ENCODE assay signal across 21 cellular contexts in genomic region chr15:72112111-72112510, GRCh38. TPM values are rescaled to one million over a fixed set of nuclear protein-coding genes. Genes with fewer than 3 reads are reported as not detected.
DNase-seq lines count a peak whose midpoint lies in the region; ATAC-seq and TF ChIP-seq lines count a peak whose summit lies in the region.
"Had no signal": no experiment of that assay in that cellular context is flagged by ENCODE, and none has a peak within 500 bp of the region (broad histone marks: within the 10 kb centered on the region; RNA-seq: fewer than 3 reads in every experiment).

No MANE protein-coding gene starts in this region.

- H3K4me3 Mint-ChIP-seq in mesothelial cell of epicardium = no peak overlapping the region
- H3K4me3 Mint-ChIP-seq: CD4-positive, alpha-beta memory T cell; HFFc6 had no signal

- TF ChIP-seq CTCF in cardiac fibroblast (IDR thresholded peaks at IDR 0.05; ENCODE audit: low read depth, low read length) (no peak), mesothelial cell of epicardium (IDR thresholded peaks at IDR 0.05; ENCODE audit: unreplicated experiment) (no peak)

- no peak overlapping the region for H3K4me3 ChIP-seq in cardiac fibroblast (replicated peaks in 1 of 2; ENCODE audit: low read depth in 2 of 2, low read length in 2 of 2)
- H3K4me3 ChIP-seq: GM12878 had no signal

- intact Hi-C loops in Right ventricle myocardium superior (cut with DNase I) = no loop called here
- intact Hi-C loops in cardiac septum (cut with DNase I) = no loop called here

- H3K27ac Mint-ChIP-seq in mesothelial cell of epicardium = peak overlapping the region; percentile 91
- H3K27ac Mint-ChIP-seq: CD4-positive, alpha-beta memory T cell; HFFc6 had no signal

- no peaks in the 10 kb centered on the region for H3K27me3 Mint-ChIP-seq in mesothelial cell of epicardium (ENCODE audit: low read depth)
- H3K27me3 Mint-ChIP-seq: CD4-positive, alpha-beta memory T cell had no signal

- H3K36me3 Mint-ChIP-seq in mesothelial cell of epicardium = peaks cover 1% of the 10 kb centered on the region

- DNase-seq in Right ventricle myocardium superior = no peak
- DNase-seq in cardiac septum (ENCODE audit: low spot score) = no peak
- peak; percentile 16 to 27 for DNase-seq in cardiac fibroblast (ENCODE audit: low read depth in 2 of 2)
- DNase-seq in mesothelial cell of epicardium (ENCODE audit: low spot score in 2 of 2, unreplicated experiment in 2 of 2) = no peak
- DNase-seq in activated CD8-positive, alpha-beta memory T cell treated with anti-CD3 and anti-CD28 coated beads for 24 hours = no peak
- no peak for DNase-seq in GOT3 (lab: John Stamatoyannopoulos, UW)
- DNase-seq: 8988T; CD4-positive, alpha-beta memory T cell; DMS79 treated with DMSO at 0.1 percent for 48 hours; HFFc6; KBM-7; NCI-H1048; NCI-H1436 treated with DMSO at 0.1 percent for 48 hours; NCI-H2029 treated with DMSO at 0.1 percent for 48 hours; NCI-H2171 treated with DMSO at 0.1 percent for 48 hours; NCI-H446 treated with DMSO at 0.1 percent for 48 hours; NCI-H774; PC-3 had no signal

- H3K4me1 Mint-ChIP-seq in mesothelial cell of epicardium = peaks cover 55% of the 10 kb centered on the region

- no peaks in the 10 kb centered on the region for H3K9me3 Mint-ChIP-seq in mesothelial cell of epicardium
- H3K9me3 Mint-ChIP-seq: CD4-positive, alpha-beta memory T cell; HFFc6 had no signal

- ATAC-seq in Right ventricle myocardium superior (ENCODE audit: poor library complexity) = peak; percentile 49
- no peak for ATAC-seq in GM18868 (IDR thresholded peaks at IDR 0.05; ENCODE audit: unreplicated experiment)
- ATAC-seq in HG03025 (IDR thresholded peaks at IDR 0.05; ENCODE audit: low FRiP score, unreplicated experiment) = no peak
- ATAC-seq: GM12878, PC-3 had no signal

RNA-seq across cellular contexts. Expression of gene MYO9A, which starts 5.8 kb away (rescaled TPM):
- total RNA-seq in Right ventricle myocardium superior = 32.7 TPM
- total RNA-seq in cardiac septum = 31.4 TPM
- 70.1 to 86.1 TPM (median 79.5 TPM) in 3 replicates for total RNA-seq in mesothelial cell of epicardium

RNA-seq across cellular contexts. Expression of gene SENP8, which starts 6.1 kb away (rescaled TPM):
- 6.3 TPM for total RNA-seq in Right ventricle myocardium superior
- total RNA-seq in cardiac septum = 4.2 TPM
- total RNA-seq in mesothelial cell of epicardium = 3.7 to 5.3 TPM (median 4.7 TPM) in 3 replicates

Comparison
In these comparisons a context has a peak if more than half of its experiments do, and no peak if none do; other contexts are left out.
1. DNase-seq: peak in cardiac fibroblast (2 of 2); none in Right ventricle myocardium superior (single experiment), cardiac septum (single experiment), mesothelial cell of epicardium (0 of 2), activated CD8-positive, alpha-beta memory T cell treated with anti-CD3 and anti-CD28 coated beads for 24 hours (single experiment) and GOT3 (single experiment).